1 cellular context compared by ENCODE assay signal in genomic region chr18:26614374-26614773, GRCh38.
TF ChIP-seq lines count a peak whose summit lies in the region.

No MANE protein-coding gene starts in this region.

TF ChIP-seq in WTC11, 78 proteins besides CTCF, POLR2A, EP300 and RAD21 (continued from another document):
- TF ChIP-seq ERG (CRISPR knock-in tag; IDR thresholded peaks at IDR 0.05) (no peak), ZSCAN18 (CRISPR knock-in tag; IDR thresholded peaks at IDR 0.05) (no peak), ZNF317 (CRISPR knock-in tag; IDR thresholded peaks at IDR 0.05; ENCODE audit: borderline replicate concordance, low read depth) (no peak), NFATC4 (CRISPR knock-in tag; IDR thresholded peaks at IDR 0.05) (no peak), ZBTB43 (CRISPR knock-in tag; IDR thresholded peaks at IDR 0.05) (no peak), ZNF532 (CRISPR knock-in tag; IDR thresholded peaks at IDR 0.05; ENCODE audit: borderline replicate concordance) (no peak)
